Comparison of ENCODE assay signal across 9 cellular contexts in genomic region chr5:177412603-177413233, GRCh38. TPM values are rescaled to one million over a fixed set of nuclear protein-coding genes. Genes with fewer than 3 reads are reported as not detected.
DNase-seq lines count a peak whose midpoint lies in the region; ATAC-seq and TF ChIP-seq lines count a peak whose summit lies in the region.
"Had no signal": no experiment of that assay in that cellular context is flagged by ENCODE, and none has a peak within 500 bp of the region (broad histone marks: within the 10 kb centered on the region; RNA-seq: fewer than 3 reads in every experiment).

No MANE protein-coding gene starts in this region.

- peak; percentile 44 for ATAC-seq in GM18505 (IDR thresholded peaks at IDR 0.05; ENCODE audit: unreplicated experiment)
- ATAC-seq in GM21360 (IDR thresholded peaks at IDR 0.05; ENCODE audit: unreplicated experiment), result peak; percentile 72
- peak; percentile 69 for ATAC-seq in HG03196 (IDR thresholded peaks at IDR 0.05; ENCODE audit: unreplicated experiment)
- peak; percentile 69 for ATAC-seq in left lobe of liver

- no peak for TF ChIP-seq POLR2A in GM18505 (IDR thresholded peaks at IDR 0.05; ENCODE audit: borderline replicate concordance, extremely low read depth, insufficient read depth, insufficient read length)

- no peak for DNase-seq in left lobe of liver (ENCODE audit: low spot score)
- DNase-seq in NCI-H524 (lab: John Stamatoyannopoulos, UW), result no peak
- no peak for DNase-seq in effector CD8-positive, alpha-beta T cell (lab: John Stamatoyannopoulos, UW)
- DNase-seq in LoVo (ENCODE audit: low spot score), result no peak
- no peak for DNase-seq in KG1 (lab: John Stamatoyannopoulos, UW)
- DNase-seq: SIG-M5 had no signal

RNA-seq across cellular contexts. Expression of gene F12, which starts 3.4 kb away (rescaled TPM):
- total RNA-seq in left lobe of liver, result 292 TPM

RNA-seq across cellular contexts. Expression of gene PFN3, which starts 12.3 kb away (rescaled TPM):
- total RNA-seq in left lobe of liver, result not detected

RNA-seq across cellular contexts. Expression of gene GRK6, which starts 13.8 kb away (rescaled TPM):
- total RNA-seq in left lobe of liver, result 9.8 TPM

RNA-seq across cellular contexts. Expression of gene SLC34A1, which starts 28.5 kb away (rescaled TPM):
- total RNA-seq in left lobe of liver, result 3.0 TPM

RNA-seq across cellular contexts. Expression of gene PRR7, which starts 33.9 kb away (rescaled TPM):
- 0.63 TPM for total RNA-seq in left lobe of liver
